8 cellular contexts compared by ENCODE assay signal in genomic region chr7:26365077-26365896, GRCh38.
DNase-seq lines count a peak whose midpoint lies in the region; ATAC-seq and TF ChIP-seq lines count a peak whose summit lies in the region.

No MANE protein-coding gene starts in this region.

- no peaks in the 10 kb centered on the region for H3K27me3 Mint-ChIP-seq in Caco-2 (ENCODE audit: insufficient read depth, unreplicated experiment)
- H3K27me3 Mint-ChIP-seq in effector memory CD8-positive, alpha-beta T cell = no peaks in the 10 kb centered on the region
- no peaks in the 10 kb centered on the region for H3K27me3 Mint-ChIP-seq in mesothelial cell of epicardium (ENCODE audit: low read depth)

- ATAC-seq in GM19395 (IDR thresholded peaks at IDR 0.05; ENCODE audit: unreplicated experiment) (peak; percentile 85), HG03460 (IDR thresholded peaks at IDR 0.05; ENCODE audit: unreplicated experiment) (peak; percentile 90)
- peak; percentile 80 for ATAC-seq in effector memory CD8-positive, alpha-beta T cell (replicated peaks)

- H3K4me3 ChIP-seq in Caco-2 (ENCODE audit: low read depth, low read length) = no peak overlapping the region
- no peak overlapping the region for H3K4me3 ChIP-seq in thymus (ENCODE audit: low read length)

- peak; percentile 55 to 70 for DNase-seq in Caco-2
- peak; percentile 93 for DNase-seq in NCI-H510A treated with DMSO at 0.1 percent for 48 hours (lab: John Stamatoyannopoulos, UW)
- peak; percentile 47 for DNase-seq in activated CD4-positive, alpha-beta T cell treated with anti-CD3 and anti-CD28 coated beads for 48 hours
- DNase-seq in effector memory CD8-positive, alpha-beta T cell = peak; percentile 49 to 63 (median 59)
- DNase-seq in mesothelial cell of epicardium (ENCODE audit: low spot score in 2 of 2, unreplicated experiment in 2 of 2) = no peak

- H3K36me3 ChIP-seq in Caco-2 (ENCODE audit: control insufficient read depth, insufficient read depth, low read length) (no peaks in the 10 kb centered on the region), thymus (ENCODE audit: control insufficient read depth, insufficient read depth) (peaks cover 10% of the 10 kb centered on the region)

- no TSS peak for BruUV-seq in Caco-2 (replicated peaks; lab: Mats Ljungman, UMichigan)

- intact Hi-C loops in Caco-2 (cut with micrococcal nuclease; ENCODE audit: unreplicated experiment) = loop anchor here (1.0 to 5.0 kb wide), 5 partner anchors 74 to 472 kb away; partner anchors contain the start of gene SNX10

- H3K4me3 Mint-ChIP-seq in Caco-2 (ENCODE audit: unreplicated experiment) (peak overlapping the region; percentile 49), mesothelial cell of epicardium (peak overlapping the region; percentile 25)
- no peak overlapping the region for H3K4me3 Mint-ChIP-seq in effector memory CD8-positive, alpha-beta T cell

- H3K27me3 ChIP-seq in Caco-2 (replicated peaks; ENCODE audit: control insufficient read depth, insufficient read depth, low read length) = no peaks in the 10 kb centered on the region
- no peaks in the 10 kb centered on the region for H3K27me3 ChIP-seq in thymus (ENCODE audit: control insufficient read depth, insufficient read depth)

- WGBS in thymus = 63% methylated on average over 13 of the region's 13 CpGs

- H3K9me3 Mint-ChIP-seq in Caco-2 (ENCODE audit: unreplicated experiment) (no peaks in the 10 kb centered on the region), mesothelial cell of epicardium (no peaks in the 10 kb centered on the region)
- H3K9me3 Mint-ChIP-seq in effector memory CD8-positive, alpha-beta T cell = no peaks in the 10 kb centered on the region

- no peaks in the 10 kb centered on the region for H3K36me3 Mint-ChIP-seq in Caco-2 (ENCODE audit: insufficient read depth, unreplicated experiment)
- H3K36me3 Mint-ChIP-seq in effector memory CD8-positive, alpha-beta T cell (ENCODE audit: insufficient read depth) = peaks cover 3% of the 10 kb centered on the region
- no peaks in the 10 kb centered on the region for H3K36me3 Mint-ChIP-seq in mesothelial cell of epicardium

- peak overlapping the region; percentile 42 for H3K27ac ChIP-seq in thymus (ENCODE audit: low read depth)

- H3K4me1 ChIP-seq in Caco-2 (no peaks in the 10 kb centered on the region), thymus (ENCODE audit: control insufficient read depth, insufficient read depth, low read length) (no peaks in the 10 kb centered on the region)

- CTCF ChIA-PET in Caco-2 (lab: Charles Lee) = interaction anchor here (0.5 to 2.0 kb wide), 12 partner anchors 12 to 1209 kb away, joined by 3 to 40 read pairs (median 4); partner anchors contain the start of genes NFE2L3 and SNX10

- H3K9me3 ChIP-seq in Caco-2 (no peaks in the 10 kb centered on the region), thymus (ENCODE audit: control insufficient read depth) (no peaks in the 10 kb centered on the region)

- POLR2A ChIA-PET in Caco-2 (lab: Charles Lee) = no interaction called here

- peak overlapping the region; percentile 53 for H3K27ac Mint-ChIP-seq in Caco-2 (ENCODE audit: unreplicated experiment)
- H3K27ac Mint-ChIP-seq in effector memory CD8-positive, alpha-beta T cell = no peak overlapping the region
- H3K27ac Mint-ChIP-seq in mesothelial cell of epicardium = peak overlapping the region; percentile 64

- TF ChIP-seq CTCF in Caco-2 (IDR thresholded peaks at IDR 0.05; ENCODE audit: insufficient read depth in 1 of 2, low read depth in 1 of 2, low read length in 1 of 2, severe bottlenecking in 1 of 2, unreplicated experiment in 1 of 2) (peak; percentile 57 to 84), mesothelial cell of epicardium (IDR thresholded peaks at IDR 0.05; ENCODE audit: unreplicated experiment) (peak; percentile 76)

- H3K4me1 Mint-ChIP-seq in Caco-2 (ENCODE audit: low read depth, unreplicated experiment) (peaks cover 10% of the 10 kb centered on the region), mesothelial cell of epicardium (peaks cover 35% of the 10 kb centered on the region)
- H3K4me1 Mint-ChIP-seq in effector memory CD8-positive, alpha-beta T cell (ENCODE audit: low read depth in 2 of 2) = peaks cover 1 to 4% of the 10 kb centered on the region in 2 donors

Comparison
In these comparisons a context has a peak if more than half of its experiments do, and no peak if none do; other contexts are left out.
1. DNase-seq: peak in Caco-2 (2 of 2), NCI-H510A treated with DMSO at 0.1 percent for 48 hours (single experiment), activated CD4-positive, alpha-beta T cell treated with anti-CD3 and anti-CD28 coated beads for 48 hours (single experiment) and effector memory CD8-positive, alpha-beta T cell (3 of 3); none in mesothelial cell of epicardium (0 of 2).
2. H3K27ac Mint-ChIP-seq: peak in Caco-2 (single experiment) and mesothelial cell of epicardium (single experiment); none in effector memory CD8-positive, alpha-beta T cell (0 of 2).
3. H3K4me3 Mint-ChIP-seq: peak in Caco-2 (single experiment) and mesothelial cell of epicardium (single experiment); none in effector memory CD8-positive, alpha-beta T cell (0 of 2).
4. Peak in every context shown above with its lines, with median percentiles within 50 percentile points of each other: ATAC-seq.